Comparison of ENCODE assay signal across 2 cellular contexts in the genomic region with DNA sequence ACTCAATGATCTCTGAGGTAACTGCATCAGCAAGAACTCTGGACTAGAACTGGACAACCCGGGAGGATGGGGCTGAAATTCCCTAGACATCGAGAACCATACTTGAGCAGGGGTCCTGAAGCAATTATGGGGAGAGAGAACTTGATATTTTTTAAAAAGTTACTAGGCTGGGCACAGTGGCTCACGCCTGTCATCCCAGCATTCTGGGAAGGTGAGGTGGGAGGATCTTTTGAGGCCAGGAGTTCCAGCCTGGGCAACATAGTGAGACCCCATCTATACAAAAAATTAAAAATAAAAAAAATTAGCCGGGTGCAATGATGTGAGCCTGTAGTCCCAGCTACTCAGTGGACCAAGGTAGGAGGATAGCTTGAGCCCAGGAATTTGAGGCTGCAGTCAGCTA.
TF ChIP-seq lines count a peak whose summit lies in the region.

No MANE protein-coding gene starts in this region.

TF ChIP-seq in A549, 52 proteins besides CTCF, POLR2A, EP300 and RAD21:
- TF ChIP-seq NPAS2 (CRISPR knock-in tag; IDR thresholded peaks at IDR 0.05; ENCODE audit: borderline replicate concordance) (no peak), HOXB13 (CRISPR knock-in tag; IDR thresholded peaks at IDR 0.05; ENCODE audit: low read depth) (no peak), FOSB (CRISPR knock-in tag; IDR thresholded peaks at IDR 0.05) (no peak), ESRRA (IDR thresholded peaks at IDR 0.05; ENCODE audit: borderline replicate concordance, low read length) (no peak), CHD2 (IDR thresholded peaks at IDR 0.05; ENCODE audit: low read length, partially characterized antibody) (no peak), CBX8 (IDR thresholded peaks at IDR 0.05) (no peak), HEYL (CRISPR knock-in tag; IDR thresholded peaks at IDR 0.05) (no peak)
TF ChIP-seq in A549: peak in this region for 0.

TF ChIP-seq in HCT116, 20 proteins besides CTCF, POLR2A, EP300 and RAD21:
- TF ChIP-seq SRF (IDR thresholded peaks at IDR 0.05; ENCODE audit: low read depth) (no peak), CBX3 (IDR thresholded peaks at IDR 0.05; ENCODE audit: low read depth) (no peak), ZFX (IDR thresholded peaks at IDR 0.05) (no peak), JUND (IDR thresholded peaks at IDR 0.05) (no peak), TCF7L2 (IDR thresholded peaks at IDR 0.05; ENCODE audit: borderline replicate concordance, extremely low read depth, insufficient read depth, insufficient read length) (no peak), YY1 (IDR thresholded peaks at IDR 0.05; ENCODE audit: extremely low read depth, insufficient replicate concordance, low read depth, low read length) (no peak), CEBPB (IDR thresholded peaks at IDR 0.05; ENCODE audit: low read depth) (no peak), POLR2AphosphoS5 (IDR thresholded peaks at IDR 0.05; ENCODE audit: low read depth, low read length) (no peak), SP1 (IDR thresholded peaks at IDR 0.05; ENCODE audit: low read depth) (no peak), EGR1 (IDR thresholded peaks at IDR 0.05; ENCODE audit: low read depth) (no peak), ELF1 (IDR thresholded peaks at IDR 0.05; ENCODE audit: borderline replicate concordance, low read depth) (no peak), ZNF274 (IDR thresholded peaks at IDR 0.05; ENCODE audit: low read depth, low read length) (no peak), EZH2phosphoT487 (IDR thresholded peaks at IDR 0.05; ENCODE audit: borderline replicate concordance) (no peak)
- TF ChIP-seq, protein P1, sequence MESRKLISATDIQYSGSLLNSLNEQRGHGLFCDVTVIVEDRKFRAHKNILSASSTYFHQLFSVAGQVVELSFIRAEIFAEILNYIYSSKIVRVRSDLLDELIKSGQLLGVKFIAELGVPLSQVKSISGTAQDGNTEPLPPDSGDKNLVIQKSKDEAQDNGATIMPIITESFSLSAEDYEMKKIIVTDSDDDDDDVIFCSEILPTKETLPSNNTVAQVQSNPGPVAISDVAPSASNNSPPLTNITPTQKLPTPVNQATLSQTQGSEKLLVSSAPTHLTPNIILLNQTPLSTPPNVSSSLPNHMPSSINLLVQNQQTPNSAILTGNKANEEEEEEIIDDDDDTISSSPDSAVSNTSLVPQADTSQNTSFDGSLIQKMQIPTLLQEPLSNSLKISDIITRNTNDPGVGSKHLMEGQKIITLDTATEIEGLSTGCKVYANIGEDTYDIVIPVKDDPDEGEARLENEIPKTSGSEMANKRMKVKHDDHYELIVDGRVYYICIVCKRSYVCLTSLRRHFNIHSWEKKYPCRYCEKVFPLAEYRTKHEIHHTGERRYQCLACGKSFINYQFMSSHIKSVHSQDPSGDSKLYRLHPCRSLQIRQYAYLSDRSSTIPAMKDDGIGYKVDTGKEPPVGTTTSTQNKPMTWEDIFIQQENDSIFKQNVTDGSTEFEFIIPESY (IDR thresholded peaks at IDR 0.05; ENCODE audit: extremely low read depth, insufficient replicate concordance, low read length) = no peak
- TF ChIP-seq, protein P2, sequence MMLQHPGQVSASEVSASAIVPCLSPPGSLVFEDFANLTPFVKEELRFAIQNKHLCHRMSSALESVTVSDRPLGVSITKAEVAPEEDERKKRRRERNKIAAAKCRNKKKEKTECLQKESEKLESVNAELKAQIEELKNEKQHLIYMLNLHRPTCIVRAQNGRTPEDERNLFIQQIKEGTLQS (IDR thresholded peaks at IDR 0.05) = no peak
